1 cellular context compared by ENCODE assay signal in genomic region chr6:26030716-26031115, GRCh38.
TF ChIP-seq lines count a peak whose summit lies in the region.

No MANE protein-coding gene starts in this region.

TF ChIP-seq in HepG2, 621 proteins besides CTCF, POLR2A, EP300 and RAD21:
- TF ChIP-seq ELF3 (CRISPR knock-in tag; IDR thresholded peaks at IDR 0.05) (no peak), ZBTB8A (CRISPR knock-in tag; IDR thresholded peaks at IDR 0.05; ENCODE audit: borderline replicate concordance, low read depth) (no peak), GLMP (CRISPR knock-in tag; IDR thresholded peaks at IDR 0.05; ENCODE audit: borderline replicate concordance) (no peak), ETV5 (CRISPR knock-in tag; IDR thresholded peaks at IDR 0.05; ENCODE audit: borderline replicate concordance) (no peak), SP4 (CRISPR knock-in tag; IDR thresholded peaks at IDR 0.05) (no peak), DPF2 (CRISPR knock-in tag; IDR thresholded peaks at IDR 0.05; ENCODE audit: borderline replicate concordance, low read depth) (no peak), ZNF337 (CRISPR knock-in tag; IDR thresholded peaks at IDR 0.05; ENCODE audit: borderline replicate concordance, low read depth) (no peak), E2F5 (CRISPR knock-in tag; conservative IDR thresholded peaks at IDR 0.05) (no peak), RBFOX2 (IDR thresholded peaks at IDR 0.05; ENCODE audit: low read depth, low read length) (no peak), ZZZ3 (CRISPR knock-in tag; IDR thresholded peaks at IDR 0.05; ENCODE audit: borderline replicate concordance) (no peak), CERS6 (CRISPR knock-in tag; IDR thresholded peaks at IDR 0.05) (no peak), TRAFD1 (CRISPR knock-in tag; IDR thresholded peaks at IDR 0.05; ENCODE audit: borderline replicate concordance) (no peak), ARID5B (CRISPR knock-in tag; IDR thresholded peaks at IDR 0.05) (no peak), BRCA1 (CRISPR knock-in tag; IDR thresholded peaks at IDR 0.05) (no peak), ZNF253 (CRISPR knock-in tag; IDR thresholded peaks at IDR 0.05; ENCODE audit: borderline replicate concordance) (no peak), RNF219 (CRISPR knock-in tag; IDR thresholded peaks at IDR 0.05) (no peak)
TF ChIP-seq in HepG2: peak in this region for 0.
